36 cellular contexts compared by ENCODE assay signal in genomic region chr18:30499721-30500120, GRCh38.
"Had no signal": no experiment of that assay in that cellular context is flagged by ENCODE, and none has a peak within 500 bp of the region (broad histone marks: within the 10 kb centered on the region; RNA-seq: fewer than 3 reads in every experiment).

No MANE protein-coding gene starts in this region.

- H3K4me3 Mint-ChIP-seq: activated B cell treated with CpG ODN at 0.5 μM for 24 hours; activated CD4-positive, alpha-beta memory T cell treated with anti-CD3 and anti-CD28 coated beads for 36 hours; activated CD4-positive, alpha-beta T cell treated with anti-CD3 and anti-CD28 coated beads, Interleukin-2, amount 10 ng/mL, durations not matched to agents 24 days and 14 days; activated CD8-positive, alpha-beta T cell treated with anti-CD3 and anti-CD28 coated beads for 36 hours; activated naive CD4-positive, alpha-beta T cell treated with anti-CD3 and anti-CD28 coated beads for 36 hours; activated naive CD8-positive, alpha-beta T cell treated with anti-CD3 and anti-CD28 coated beads for 36 hours; activated T-cell treated with anti-CD3 and anti-CD28 coated beads, Interleukin-2, amount 50 U/mL, for 4 hours; activated T-cell treated with anti-CD3 and anti-CD28 coated beads, Interleukin-2, amount 50 U/mL, for 72 hours; activated T-helper 1 cell treated with anti-CD3 and anti-CD28 coated beads, Interleukin-12 subunit alpha, Interleukin-12 subunit beta, Interleukin-2, Interleukin-4 antibody, amounts not matched to agents 30 ng/mL and 10 ng/mL and 1 ng/mL, durations not matched to agents 14 hours and 24 hours and 36 hours; activated T-helper 17 cell treated with anti-CD3 and anti-CD28 coated beads, Interleukin-2, amount 50 U/mL, for 72 hours; T-helper 1 cell treated with Interleukin-12 subunit alpha and Interleukin-12 subunit beta and Interleukin-4 antibody, amounts not matched to agents 30 μg/mL and 1 μg/mL, for 36 hours; T-helper 2 cell treated with Interferon-gamma antibody and Interleukin-4, amounts not matched to agents 5 μg/mL and 100 μg/mL, for 36 hours had no signal

- ATAC-seq: activated CD8-positive, alpha-beta T cell treated with anti-CD3 and anti-CD28 coated beads for 36 hours; activated naive CD4-positive, alpha-beta T cell treated with anti-CD3 and anti-CD28 coated beads, Interleukin-2, amount 50 U/mL, for 72 hours; activated T-cell treated with anti-CD3 and anti-CD28 coated beads, Interleukin-2, amount 50 U/mL, for 4 hours; activated T-cell treated with anti-CD3 and anti-CD28 coated beads, Interleukin-2, amount 50 U/mL, for 72 hours; activated T-helper 17 cell treated with anti-CD3 and anti-CD28 coated beads, Interleukin-2, amount 50 U/mL, for 72 hours; body of pancreas had no signal

- H3K27ac Mint-ChIP-seq: activated B cell treated with CpG ODN at 0.5 μM for 24 hours; activated CD4-positive, alpha-beta memory T cell treated with anti-CD3 and anti-CD28 coated beads for 36 hours; activated CD4-positive, alpha-beta T cell treated with anti-CD3 and anti-CD28 coated beads, Interleukin-2, amount 10 ng/mL, durations not matched to agents 24 days and 14 days; activated CD8-positive, alpha-beta T cell treated with anti-CD3 and anti-CD28 coated beads for 36 hours; activated naive CD4-positive, alpha-beta T cell treated with anti-CD3 and anti-CD28 coated beads for 36 hours; activated naive CD4-positive, alpha-beta T cell treated with anti-CD3 and anti-CD28 coated beads, Interleukin-2, amount 50 U/mL, for 72 hours; activated naive CD8-positive, alpha-beta T cell treated with anti-CD3 and anti-CD28 coated beads for 36 hours; activated T-cell treated with anti-CD3 and anti-CD28 coated beads, Interleukin-2, amount 50 U/mL, for 72 hours; activated T-helper 1 cell treated with anti-CD3 and anti-CD28 coated beads, Interleukin-12 subunit alpha, Interleukin-12 subunit beta, Interleukin-2, Interleukin-4 antibody, amounts not matched to agents 30 ng/mL and 10 ng/mL and 1 ng/mL, durations not matched to agents 14 hours and 24 hours and 36 hours; activated T-helper 17 cell treated with anti-CD3 and anti-CD28 coated beads, Interleukin-2, amount 50 U/mL, for 72 hours; T-helper 1 cell treated with Interleukin-12 subunit alpha and Interleukin-12 subunit beta and Interleukin-4 antibody, amounts not matched to agents 30 μg/mL and 1 μg/mL, for 36 hours; T-helper 2 cell treated with Interferon-gamma antibody and Interleukin-4, amounts not matched to agents 5 μg/mL and 100 μg/mL, for 36 hours had no signal

- H3K27ac ChIP-seq: adrenal gland, body of pancreas, brain microvascular endothelial cell, breast epithelium, VCaP had no signal

- H3K36me3 ChIP-seq: adrenal gland, brain microvascular endothelial cell, breast epithelium had no signal

- DNase-seq: activated B cell treated with CpG ODN at 0.5 μM for 24 hours; activated CD4-positive, alpha-beta memory T cell treated with anti-CD3 and anti-CD28 coated beads for 36 hours; activated CD4-positive, alpha-beta T cell treated with anti-CD3 and anti-CD28 coated beads for 4 hours; activated CD4-positive, alpha-beta T cell treated with anti-CD3 and anti-CD28 coated beads, Interleukin-2, amount 10 ng/mL, durations not matched to agents 24 days and 14 days; activated CD4-positive, alpha-beta T cell treated with anti-CD3 and anti-CD28 coated beads, Interleukin-2, amount 50 U/mL, for 1 hour; activated CD4-positive, alpha-beta T cell treated with anti-CD3 and anti-CD28 coated beads, Interleukin-2, amount 50 U/mL, for 4 hours; activated CD4-positive, CD25-positive, alpha-beta regulatory T cell treated with anti-CD3 and anti-CD28 coated beads, Interleukin-2, amount 50 U/mL, for 72 hours; activated CD8-positive, alpha-beta memory T cell treated with anti-CD3 and anti-CD28 coated beads, Interleukin-2, amount 50 U/mL, for 4 hours; activated CD8-positive, alpha-beta T cell treated with anti-CD3 and anti-CD28 coated beads for 36 hours; activated effector memory CD4-positive, alpha-beta T cell treated with anti-CD3 and anti-CD28 coated beads, Interleukin-2, amount 50 U/mL, for 16 hours; activated gamma-delta T cell treated with Interleukin-2 at 50 U/mL for 16 hours; activated naive CD4-positive, alpha-beta T cell; activated naive CD4-positive, alpha-beta T cell treated with anti-CD3 and anti-CD28 coated beads for 36 hours; activated naive CD4-positive, alpha-beta T cell treated with anti-CD3 and anti-CD28 coated beads, Interleukin-2, amount 50 U/mL, for 16 hours; activated naive CD8-positive, alpha-beta T cell treated with anti-CD3 and anti-CD28 coated beads for 36 hours; activated T-cell treated with anti-CD3 and anti-CD28 coated beads for 4 hours; activated T-cell treated with anti-CD3 and anti-CD28 coated beads, Interleukin-2, amount 50 U/mL, for 1 hour; activated T-cell treated with anti-CD3 and anti-CD28 coated beads, Interleukin-2, amount 50 U/mL, for 4 hours; activated T-cell treated with anti-CD3 and anti-CD28 coated beads, Interleukin-2, amount 50 U/mL, for 72 hours; adrenal gland; amniotic stem cell; aorta; body of pancreas; brain microvascular endothelial cell; central memory CD4-positive, alpha-beta T cell; T-helper 2 cell; T-helper 9 cell had no signal

- H3K9me3 Mint-ChIP-seq: activated B cell treated with CpG ODN at 0.5 μM for 24 hours; activated CD4-positive, alpha-beta T cell treated with anti-CD3 and anti-CD28 coated beads, Interleukin-2, amount 10 ng/mL, durations not matched to agents 24 days and 14 days; activated naive CD4-positive, alpha-beta T cell treated with anti-CD3 and anti-CD28 coated beads for 36 hours; activated naive CD8-positive, alpha-beta T cell treated with anti-CD3 and anti-CD28 coated beads for 36 hours had no signal

- H3K27me3 ChIP-seq: adrenal gland, body of pancreas, brain microvascular endothelial cell, breast epithelium had no signal

- H3K4me3 ChIP-seq: adrenal gland, body of pancreas, breast epithelium had no signal

- H3K27me3 Mint-ChIP-seq: activated B cell treated with CpG ODN at 0.5 μM for 24 hours; activated CD4-positive, alpha-beta memory T cell treated with anti-CD3 and anti-CD28 coated beads for 36 hours; activated CD4-positive, alpha-beta T cell treated with anti-CD3 and anti-CD28 coated beads, Interleukin-2, amount 10 ng/mL, durations not matched to agents 24 days and 14 days; activated CD8-positive, alpha-beta T cell treated with anti-CD3 and anti-CD28 coated beads for 36 hours; activated naive CD8-positive, alpha-beta T cell treated with anti-CD3 and anti-CD28 coated beads for 36 hours; activated T-helper 17 cell treated with anti-CD3 and anti-CD28 coated beads, Interleukin-2, amount 50 U/mL, for 72 hours had no signal

- H3K4me1 Mint-ChIP-seq: activated B cell treated with CpG ODN at 0.5 μM for 24 hours; activated CD4-positive, alpha-beta T cell treated with anti-CD3 and anti-CD28 coated beads, Interleukin-2, amount 10 ng/mL, durations not matched to agents 24 days and 14 days; activated naive CD8-positive, alpha-beta T cell treated with anti-CD3 and anti-CD28 coated beads for 36 hours; activated T-helper 17 cell treated with anti-CD3 and anti-CD28 coated beads, Interleukin-2, amount 50 U/mL, for 72 hours had no signal

- H3K4me1 ChIP-seq: adrenal gland, body of pancreas, breast epithelium had no signal

- FAIRE-seq: astrocyte, TTC549 had no signal

- H3K9me3 ChIP-seq: adrenal gland, body of pancreas, breast epithelium had no signal

- H3K36me3 Mint-ChIP-seq: activated CD4-positive, alpha-beta memory T cell treated with anti-CD3 and anti-CD28 coated beads for 36 hours; activated naive CD4-positive, alpha-beta T cell treated with anti-CD3 and anti-CD28 coated beads, Interleukin-2, amount 50 U/mL, for 72 hours; activated naive CD8-positive, alpha-beta T cell treated with anti-CD3 and anti-CD28 coated beads for 36 hours had no signal
